In the genomic region with DNA sequence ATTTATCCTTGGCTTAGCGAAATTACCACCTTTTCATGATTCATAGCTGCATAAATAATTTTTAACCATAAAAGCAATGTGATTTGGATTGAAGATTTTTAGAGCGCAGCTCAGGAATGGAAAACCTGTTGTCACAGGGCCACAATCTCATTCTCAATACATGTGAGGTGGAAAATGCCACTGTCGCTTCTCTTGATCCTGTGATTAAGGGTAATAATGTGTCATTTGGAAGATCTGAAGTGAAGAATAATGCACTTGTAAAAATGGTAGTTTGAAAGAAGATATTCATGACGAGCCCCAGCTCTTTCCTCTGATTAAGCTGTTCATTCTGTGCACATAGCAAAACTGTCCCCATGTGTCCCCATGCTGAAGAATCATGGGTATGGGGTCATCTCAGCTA, we compare ENCODE assay signal across 29 cellular contexts.
A peak's percentile ranks its signal among the peaks of the same experiment; 100 is the strongest.
DNase-seq lines count a peak whose midpoint lies in the region; ATAC-seq and TF ChIP-seq lines count a peak whose summit lies in the region.
"Had no signal": no experiment of that assay in that cellular context is flagged by ENCODE, and none has a peak within 500 bp of the region (broad histone marks: within the 10 kb centered on the region; RNA-seq: fewer than 3 reads in every experiment).

No MANE protein-coding gene starts in this region.

- no peak for TF ChIP-seq CTCF in neural cell (IDR thresholded peaks at IDR 0.05; ENCODE audit: poor library complexity, severe bottlenecking)

- no peaks in the 10 kb centered on the region for H3K79me2 ChIP-seq in neural cell (replicated peaks; ENCODE audit: insufficient read depth, low read length)

- H3K9ac ChIP-seq in neural cell (ENCODE audit: low read length) = no peak overlapping the region
- H3K9ac ChIP-seq: BLaER1; BLaER1 treated with 17β-estradiol and CSF1 and Interleukin-3, amounts not matched to agents 10 nM and 100 nM had no signal

- H3K27me3 ChIP-seq in neural cell (ENCODE audit: insufficient read depth, low read depth, low read length) (no peaks in the 10 kb centered on the region), right cardiac atrium (ENCODE audit: control insufficient read depth, insufficient read depth) (no peaks in the 10 kb centered on the region)
- H3K27me3 ChIP-seq: BE2C; BLaER1; BLaER1 treated with 17β-estradiol and CSF1 and Interleukin-3, amounts not matched to agents 10 nM and 100 nM had no signal

- no peaks in the 10 kb centered on the region for H4K20me1 ChIP-seq in neural cell (ENCODE audit: insufficient read depth)
- H4K20me1 ChIP-seq: BLaER1; BLaER1 treated with 17β-estradiol and CSF1 and Interleukin-3, amounts not matched to agents 10 nM and 100 nM had no signal

- H3K4me1 ChIP-seq in right cardiac atrium (ENCODE audit: control insufficient read depth, insufficient read depth, low read length) = no peaks in the 10 kb centered on the region
- H3K4me1 ChIP-seq: A549; BE2C; BLaER1; BLaER1 treated with 17β-estradiol and CSF1 and Interleukin-3, amounts not matched to agents 10 nM and 100 nM; Caco-2 had no signal

- WGBS in right cardiac atrium = 95% methylated on average over 4 of the region's 4 CpGs

- H3K4me2 ChIP-seq in neural cell (ENCODE audit: low read length) = no peak overlapping the region
- H3K4me2 ChIP-seq: A549; BLaER1; BLaER1 treated with 17β-estradiol and CSF1 and Interleukin-3, amounts not matched to agents 10 nM and 100 nM had no signal

- TF ChIP-seq EP300 in neural cell (conservative IDR thresholded peaks at IDR 0.05; ENCODE audit: poor library complexity, severe bottlenecking) = peak; percentile 37

- H3K9me3 ChIP-seq in neural cell (ENCODE audit: low read length) (no peaks in the 10 kb centered on the region), right cardiac atrium (ENCODE audit: control insufficient read depth, low read length) (no peaks in the 10 kb centered on the region)
- H3K9me3 ChIP-seq: A549, BE2C had no signal

- no peak for TF ChIP-seq RAD21 in neural cell (conservative IDR thresholded peaks at IDR 0.05)

- H3K27ac ChIP-seq in neural cell (ENCODE audit: low read length) = peak overlapping the region; percentile 13
- H3K27ac ChIP-seq in right cardiac atrium (ENCODE audit: low read length) = no peak overlapping the region
- H3K27ac ChIP-seq: 22Rv1; A549; BLaER1; BLaER1 treated with 17β-estradiol and CSF1 and Interleukin-3, amounts not matched to agents 10 nM and 100 nM; C4-2B had no signal

- H3K36me3 ChIP-seq in neural cell (ENCODE audit: insufficient read depth, low read length) = no peaks in the 10 kb centered on the region
- H3K36me3 ChIP-seq: BE2C had no signal

- H3K4me3 ChIP-seq in neural cell (ENCODE audit: low read length) (no peak overlapping the region), right cardiac atrium (ENCODE audit: low read length) (no peak overlapping the region)
- H3K4me3 ChIP-seq: A549; BLaER1; BLaER1 treated with 17β-estradiol and CSF1 and Interleukin-3, amounts not matched to agents 10 nM and 100 nM had no signal

- intact Hi-C loops in right cardiac atrium (cut with DNase I) = no loop called here

- no peaks in the 10 kb centered on the region for H3F3A ChIP-seq in neural cell (ENCODE audit: insufficient read depth, low read length, poor library complexity, severe bottlenecking)

- no peaks in the 10 kb centered on the region for H3K9me2 ChIP-seq in neural cell (ENCODE audit: insufficient read depth, low read length)

- no peak overlapping the region for H2AFZ ChIP-seq in neural cell (ENCODE audit: low read depth, low read length)

- DNase-seq in NCI-H2227 (lab: John Stamatoyannopoulos, UW; ENCODE audit: unreplicated experiment) (peak; percentile 5), NCI-H2227 treated with DMSO at 0.1 percent for 48 hours (lab: John Stamatoyannopoulos, UW) (no peak), right cardiac atrium (no peak)
- DNase-seq: 8988T; ACHN; AML-193; BE2C; C1 segment of cervical spinal cord; Caco-2; Calu3; CD4-positive, alpha-beta memory T cell; CD4-positive, alpha-beta T cell; CD4-positive, CD25-positive, alpha-beta regulatory T cell; CD8-positive, alpha-beta memory T cell; CD8-positive, alpha-beta T cell; COR-L47; DMS 273 treated with DMSO at 0.1 percent for 48 hours; DMS153; DMS53; DMS79; DMS79 treated with DMSO at 0.1 percent for 48 hours; DND-41; EL had no signal

- ATAC-seq in right cardiac atrium = no peak
- ATAC-seq: A549; CD8-positive, alpha-beta T cell had no signal

TF ChIP-seq in neural cell, 6 proteins besides CTCF, POLR2A, EP300 and RAD21:
- TF ChIP-seq, protein P1, sequence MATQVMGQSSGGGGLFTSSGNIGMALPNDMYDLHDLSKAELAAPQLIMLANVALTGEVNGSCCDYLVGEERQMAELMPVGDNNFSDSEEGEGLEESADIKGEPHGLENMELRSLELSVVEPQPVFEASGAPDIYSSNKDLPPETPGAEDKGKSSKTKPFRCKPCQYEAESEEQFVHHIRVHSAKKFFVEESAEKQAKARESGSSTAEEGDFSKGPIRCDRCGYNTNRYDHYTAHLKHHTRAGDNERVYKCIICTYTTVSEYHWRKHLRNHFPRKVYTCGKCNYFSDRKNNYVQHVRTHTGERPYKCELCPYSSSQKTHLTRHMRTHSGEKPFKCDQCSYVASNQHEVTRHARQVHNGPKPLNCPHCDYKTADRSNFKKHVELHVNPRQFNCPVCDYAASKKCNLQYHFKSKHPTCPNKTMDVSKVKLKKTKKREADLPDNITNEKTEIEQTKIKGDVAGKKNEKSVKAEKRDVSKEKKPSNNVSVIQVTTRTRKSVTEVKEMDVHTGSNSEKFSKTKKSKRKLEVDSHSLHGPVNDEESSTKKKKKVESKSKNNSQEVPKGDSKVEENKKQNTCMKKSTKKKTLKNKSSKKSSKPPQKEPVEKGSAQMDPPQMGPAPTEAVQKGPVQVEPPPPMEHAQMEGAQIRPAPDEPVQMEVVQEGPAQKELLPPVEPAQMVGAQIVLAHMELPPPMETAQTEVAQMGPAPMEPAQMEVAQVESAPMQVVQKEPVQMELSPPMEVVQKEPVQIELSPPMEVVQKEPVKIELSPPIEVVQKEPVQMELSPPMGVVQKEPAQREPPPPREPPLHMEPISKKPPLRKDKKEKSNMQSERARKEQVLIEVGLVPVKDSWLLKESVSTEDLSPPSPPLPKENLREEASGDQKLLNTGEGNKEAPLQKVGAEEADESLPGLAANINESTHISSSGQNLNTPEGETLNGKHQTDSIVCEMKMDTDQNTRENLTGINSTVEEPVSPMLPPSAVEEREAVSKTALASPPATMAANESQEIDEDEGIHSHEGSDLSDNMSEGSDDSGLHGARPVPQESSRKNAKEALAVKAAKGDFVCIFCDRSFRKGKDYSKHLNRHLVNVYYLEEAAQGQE (IDR thresholded peaks at IDR 0.05; ENCODE audit: borderline replicate concordance) = peak; percentile 57
- TF ChIP-seq SMC3 (conservative IDR thresholded peaks at IDR 0.05; ENCODE audit: poor library complexity) (no peak), EZH2 (IDR thresholded peaks at IDR 0.05; ENCODE audit: borderline replicate concordance, insufficient read depth, low read length, poor library complexity, severe bottlenecking) (no peak), MXI1 (conservative IDR thresholded peaks at IDR 0.05; ENCODE audit: poor library complexity, severe bottlenecking) (no peak), POLR2AphosphoS5 (IDR thresholded peaks at IDR 0.05) (peak; percentile 80), TAF1 (IDR thresholded peaks at IDR 0.05; ENCODE audit: low read depth) (no peak)
